Comparison of ENCODE assay signal across 21 cellular contexts in the genomic region with DNA sequence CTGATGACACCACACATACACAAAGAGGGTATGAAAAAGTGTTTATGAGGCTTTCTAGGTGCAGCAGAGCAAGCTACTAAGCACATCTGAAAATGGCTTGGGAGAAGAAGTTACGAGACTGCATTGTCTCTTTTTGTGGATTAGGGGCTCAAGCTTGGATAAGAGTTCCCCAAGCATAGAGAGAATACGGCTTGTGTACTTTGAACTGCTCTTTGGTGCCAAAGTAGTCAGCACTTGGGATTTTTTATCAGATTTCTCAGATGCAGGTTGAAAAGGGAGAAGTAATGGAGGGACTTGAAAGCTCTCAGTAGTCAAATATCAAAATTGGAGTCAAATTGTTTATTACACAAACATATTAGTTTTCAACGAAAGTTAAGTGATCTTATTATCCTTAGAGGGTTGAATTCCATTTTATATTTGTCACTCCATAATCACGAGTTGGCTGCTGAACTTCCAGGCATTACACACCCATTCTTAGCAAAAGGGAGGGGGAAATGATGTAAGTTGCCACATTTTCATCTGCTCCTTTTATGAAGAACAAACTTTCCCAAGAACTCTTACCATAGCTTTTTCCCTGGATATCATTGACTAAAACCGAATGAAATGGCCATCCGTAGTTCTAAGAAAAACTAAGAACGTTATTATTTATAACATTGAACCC.
"Had no signal": no experiment of that assay in that cellular context is flagged by ENCODE, and none has a peak within 500 bp of the region (broad histone marks: within the 10 kb centered on the region; RNA-seq: fewer than 3 reads in every experiment).

No MANE protein-coding gene starts in this region.

- H3K27me3 Mint-ChIP-seq: activated naive CD8-positive, alpha-beta T cell treated with anti-CD3 and anti-CD28 coated beads for 36 hours; naive thymus-derived CD4-positive, alpha-beta T cell; stimulated activated naive B cell treated with anti-CD40 and anti-IgM and Interleukin-4, amounts not matched to agents 10 μg/mL and 1 μg/mL and 100 μg/mL, for 72 hours had no signal

- H3K27me3 ChIP-seq: breast epithelium, colonic mucosa, foreskin keratinocyte, neutrophil, spleen had no signal

- H3K4me1 Mint-ChIP-seq: activated naive CD8-positive, alpha-beta T cell treated with anti-CD3 and anti-CD28 coated beads for 36 hours; naive thymus-derived CD4-positive, alpha-beta T cell; stimulated activated naive B cell treated with anti-CD40 and anti-IgM and Interleukin-4, amounts not matched to agents 10 μg/mL and 1 μg/mL and 100 μg/mL, for 72 hours had no signal

- H3K27ac Mint-ChIP-seq: activated naive CD8-positive, alpha-beta T cell treated with anti-CD3 and anti-CD28 coated beads for 36 hours; naive thymus-derived CD4-positive, alpha-beta T cell; stimulated activated naive B cell treated with anti-CD40 and anti-IgM and Interleukin-4, amounts not matched to agents 10 μg/mL and 1 μg/mL and 100 μg/mL, for 72 hours had no signal

- DNase-seq: activated CD4-positive, alpha-beta T cell treated with anti-CD3 and anti-CD28 coated beads, Interleukin-2, amount 50 U/mL, for 4 hours; activated CD4-positive, CD25-positive, alpha-beta regulatory T cell treated with anti-CD3 and anti-CD28 coated beads, Interleukin-2, amount 50 U/mL, for 72 hours; activated gamma-delta T cell treated with Interleukin-2 at 50 U/mL for 16 hours; activated naive CD8-positive, alpha-beta T cell treated with anti-CD3 and anti-CD28 coated beads for 36 hours; activated T-cell treated with anti-CD3 and anti-CD28 coated beads, Interleukin-2, amount 50 U/mL, for 48 hours; aorta; colonic mucosa; effector CD4-positive, alpha-beta T cell; head of caudate nucleus; naive thymus-derived CD4-positive, alpha-beta T cell; posterior cingulate gyrus; right cardiac atrium; spleen; stimulated activated CD4-positive, alpha-beta T cell treated with anti-CD3 and anti-CD28 coated beads, Interleukin-1b, Interleukin-23, amount 100 ng/mL, for 48 hours; stimulated activated naive B cell treated with anti-CD40 and anti-IgM and Interleukin-4, amounts not matched to agents 10 μg/mL and 1 μg/mL and 100 μg/mL, for 72 hours; substantia nigra; T-helper 9 cell; trophoblast cell had no signal

- H3K27ac ChIP-seq: colonic mucosa, foreskin keratinocyte, neutrophil, spleen had no signal

- H3K36me3 ChIP-seq: breast epithelium, colonic mucosa, neutrophil, spleen had no signal

- H3K4me3 Mint-ChIP-seq: activated naive CD8-positive, alpha-beta T cell treated with anti-CD3 and anti-CD28 coated beads for 36 hours; naive thymus-derived CD4-positive, alpha-beta T cell; stimulated activated naive B cell treated with anti-CD40 and anti-IgM and Interleukin-4, amounts not matched to agents 10 μg/mL and 1 μg/mL and 100 μg/mL, for 72 hours had no signal

- H3K4me3 ChIP-seq: breast epithelium, colonic mucosa, spleen had no signal

- H3K36me3 Mint-ChIP-seq: activated naive CD8-positive, alpha-beta T cell treated with anti-CD3 and anti-CD28 coated beads for 36 hours; naive thymus-derived CD4-positive, alpha-beta T cell; stimulated activated naive B cell treated with anti-CD40 and anti-IgM and Interleukin-4, amounts not matched to agents 10 μg/mL and 1 μg/mL and 100 μg/mL, for 72 hours had no signal

- H3K4me1 ChIP-seq: breast epithelium, colonic mucosa, foreskin keratinocyte, spleen had no signal

- ATAC-seq: foreskin keratinocyte; naive thymus-derived CD4-positive, alpha-beta T cell; right cardiac atrium; stimulated activated naive B cell treated with anti-CD40 and anti-IgM and Interleukin-4, amounts not matched to agents 10 μg/mL and 1 μg/mL and 100 μg/mL, for 72 hours had no signal

- H3K9me3 ChIP-seq: breast epithelium, colonic mucosa, neutrophil had no signal
